Comparison of ENCODE assay signal across 29 cellular contexts in genomic region chr9:28779240-28779639, GRCh38.
DNase-seq lines count a peak whose midpoint lies in the region; ATAC-seq, FAIRE-seq and TF ChIP-seq lines count a peak whose summit lies in the region.
"Had no signal": no experiment of that assay in that cellular context is flagged by ENCODE, and none has a peak within 500 bp of the region (broad histone marks: within the 10 kb centered on the region; RNA-seq: fewer than 3 reads in every experiment).

No MANE protein-coding gene starts in this region.

- H3K4me1 ChIP-seq in RWPE2 (ENCODE audit: insufficient read depth, poor library complexity, severe bottlenecking): peaks cover 15% of the 10 kb centered on the region
- H3K4me1 ChIP-seq in foreskin keratinocyte: no peaks in the 10 kb centered on the region
- H3K4me1 ChIP-seq in tibial artery: no peaks in the 10 kb centered on the region
- H3K4me1 ChIP-seq: BLaER1, body of pancreas, Caco-2, vagina had no signal

- H3K27ac ChIP-seq in RWPE2 (ENCODE audit: poor library complexity, severe bottlenecking) (no peak overlapping the region), foreskin keratinocyte (no peak overlapping the region), tibial artery (no peak overlapping the region)
- H3K27ac ChIP-seq: BLaER1, body of pancreas, vagina had no signal

- DNase-seq in NCI-H1105 treated with DMSO at 0.1 percent for 48 hours (lab: John Stamatoyannopoulos, UW): peak; percentile 27
- DNase-seq in NCI-H1105 (lab: John Stamatoyannopoulos, UW): no peak
- DNase-seq in RWPE2 (ENCODE audit: low spot score): no peak
- DNase-seq in foreskin keratinocyte: peak; percentile 53 to 76
- DNase-seq in sciatic nerve (ENCODE audit: low spot score): no peak
- DNase-seq in tibial artery: no peak
- no peak for DNase-seq in urothelium cell line (ENCODE audit: low spot score)
- DNase-seq: activated CD4-positive, alpha-beta T cell treated with anti-CD3 and anti-CD28 coated beads for 48 hours; activated naive CD8-positive, alpha-beta T cell treated with anti-CD3 and anti-CD28 coated beads, Interleukin-2, amount 10 ng/mL, durations not matched to agents 7 days and 5 days; body of pancreas; Caco-2; endodermal cell; HCEC 1CT; hypothalamus; kidney; mesendoderm; naive thymus-derived CD4-positive, alpha-beta T cell; NCI-H2107; NCI-H774; right cardiac atrium; SHP77 treated with DMSO at 0.1 percent for 48 hours; stimulated activated CD4-positive, alpha-beta T cell treated with anti-CD3 and anti-CD28 coated beads, Interleukin-15, amount 100 ng/mL, for 24 hours; T-helper 1 cell had no signal

- H3K27me3 ChIP-seq in RWPE2 (ENCODE audit: insufficient read depth, poor library complexity, severe bottlenecking): no peaks in the 10 kb centered on the region
- no peaks in the 10 kb centered on the region for H3K27me3 ChIP-seq in foreskin keratinocyte
- H3K27me3 ChIP-seq in tibial artery: no peaks in the 10 kb centered on the region
- H3K27me3 ChIP-seq: BLaER1, body of pancreas, vagina had no signal

- peak; percentile 74 for ATAC-seq in RWPE2 (ENCODE audit: low read depth)
- ATAC-seq in foreskin keratinocyte: peak; percentile 74
- ATAC-seq in sciatic nerve: peak; percentile 53
- ATAC-seq in GM19455 (IDR thresholded peaks at IDR 0.05; ENCODE audit: unreplicated experiment): no peak
- ATAC-seq: body of pancreas; naive thymus-derived CD4-positive, alpha-beta T cell; right cardiac atrium had no signal

- H3K4me3 ChIP-seq in RWPE2 (ENCODE audit: severe bottlenecking): no peak overlapping the region
- no peak overlapping the region for H3K4me3 ChIP-seq in tibial artery
- H3K4me3 ChIP-seq: BLaER1, body of pancreas, vagina had no signal

- H3K36me3 ChIP-seq in RWPE2 (ENCODE audit: low read depth): no peaks in the 10 kb centered on the region
- H3K36me3 ChIP-seq in tibial artery: no peaks in the 10 kb centered on the region
- H3K36me3 ChIP-seq: BLaER1, vagina had no signal

- intact Hi-C loops in sciatic nerve (cut with DNase I): no loop called here
- intact Hi-C loops in tibial artery (cut with DNase I; ENCODE audit: low total_unique reads): no loop called here

- TF ChIP-seq CTCF in RWPE2 (IDR thresholded peaks at IDR 0.05; ENCODE audit: poor library complexity, severe bottlenecking): no peak
- no peak for TF ChIP-seq CTCF in foreskin keratinocyte (conservative IDR thresholded peaks at IDR 0.05)
- TF ChIP-seq CTCF in tibial artery (IDR thresholded peaks at IDR 0.05): no peak

- no peak for FAIRE-seq in urothelium cell line (lab: Jason Lieb, UNC)
- FAIRE-seq: A204.1, colon, GM18507 had no signal

- no peaks in the 10 kb centered on the region for H3K9me3 ChIP-seq in RWPE2 (ENCODE audit: severe bottlenecking)
- H3K9me3 ChIP-seq in tibial artery: no peaks in the 10 kb centered on the region
- H3K9me3 ChIP-seq: BLaER1, body of pancreas, Caco-2, vagina had no signal

Comparison
In these comparisons a context has a peak if more than half of its experiments do, and no peak if none do; other contexts are left out.
1. DNase-seq: peak in NCI-H1105 treated with DMSO at 0.1 percent for 48 hours (single experiment) and foreskin keratinocyte (2 of 2); none in NCI-H1105 (single experiment), RWPE2 (single experiment), sciatic nerve (single experiment), tibial artery (0 of 2) and urothelium cell line (single experiment).